In the genomic region with DNA sequence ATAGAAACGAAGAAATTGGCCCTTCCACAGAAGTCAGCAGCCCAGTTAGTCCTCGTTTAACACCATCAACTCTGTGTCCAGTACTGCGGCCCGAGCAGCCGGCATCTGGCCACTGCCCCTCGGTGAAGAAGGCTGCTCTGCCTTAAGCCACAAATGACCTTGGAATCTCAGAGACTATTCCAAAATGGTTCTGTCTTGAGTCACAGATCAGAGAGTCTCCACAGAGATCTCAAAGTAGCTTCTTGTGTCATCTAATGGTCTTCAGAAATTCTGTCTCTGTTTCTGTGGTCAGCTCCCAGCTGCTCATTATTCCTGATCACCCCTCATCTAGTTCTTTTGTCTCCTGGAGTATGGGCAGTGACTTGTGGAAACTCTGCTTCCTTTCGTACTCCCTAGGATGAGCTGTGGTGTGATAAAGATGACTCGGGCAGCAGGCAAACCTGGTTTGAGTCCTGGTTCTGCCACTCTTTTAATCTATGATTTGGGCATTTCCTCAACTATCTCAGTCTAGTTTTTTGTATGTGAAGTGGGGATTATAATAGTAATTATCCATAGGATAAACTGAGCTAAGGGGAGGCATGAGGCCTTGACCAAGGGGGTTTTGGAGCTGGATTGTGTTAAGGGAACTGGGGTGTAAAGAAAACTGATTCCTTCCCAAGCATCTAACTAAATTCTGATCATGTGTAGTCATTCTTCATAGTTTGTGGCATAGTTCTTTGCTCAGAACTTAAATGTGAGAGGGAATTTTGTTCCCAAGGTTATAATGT, we compare ENCODE assay signal across 10 cellular contexts. TPM values are rescaled to one million over a fixed set of nuclear protein-coding genes. Genes with fewer than 3 reads are reported as not detected.
A peak's percentile ranks its signal among the peaks of the same experiment; 100 is the strongest.
DNase-seq lines count a peak whose midpoint lies in the region; ATAC-seq and TF ChIP-seq lines count a peak whose summit lies in the region.
"Had no signal": no experiment of that assay in that cellular context is flagged by ENCODE, and none has a peak within 500 bp of the region (broad histone marks: within the 10 kb centered on the region; RNA-seq: fewer than 3 reads in every experiment).

No MANE protein-coding gene starts in this region.

- no peak for TF ChIP-seq POLR2A in tibial nerve (IDR thresholded peaks at IDR 0.05)

- CTCF ChIA-PET in activated CD8-positive, alpha-beta T cell treated with anti-CD3 and anti-CD28 coated beads, Interleukin-2, amount 10 ng/mL, durations not matched to agents 7 days and 5 days (lab: Charles Lee): interaction anchor here (0.7 to 1.0 kb wide), 3 partner anchors 9 to 36 kb away, joined by 3 read pairs; no protein-coding TSS in a partner anchor
- CTCF ChIA-PET in activated CD8-positive, alpha-beta T cell treated with anti-CD3 and anti-CD28 coated beads for 36 hours (lab: Charles Lee): interaction anchor here (1.2 kb wide), 1 partner anchor 9 kb away, joined by 3 read pairs; no protein-coding TSS in a partner anchor
- CTCF ChIA-PET in activated CD4-positive, alpha-beta T cell treated with anti-CD3 and anti-CD28 coated beads for 36 hours (lab: Charles Lee): interaction anchor here (0.5 kb wide), 1 partner anchor 307 kb away, joined by 3 read pairs; no protein-coding TSS in a partner anchor

- intact Hi-C loops in activated CD8-positive, alpha-beta T cell treated with anti-CD3 and anti-CD28 coated beads for 36 hours (cut with micrococcal nuclease): no loop called here
- intact Hi-C loops in colonic mucosa (cut with DNase I): no loop called here
- intact Hi-C loops in activated CD4-positive, alpha-beta T cell treated with anti-CD3 and anti-CD28 coated beads for 36 hours (cut with DNase I, micrococcal nuclease): no loop called here

- H3K27ac Mint-ChIP-seq in activated CD8-positive, alpha-beta T cell treated with anti-CD3 and anti-CD28 coated beads, Interleukin-2, amount 10 ng/mL, durations not matched to agents 7 days and 5 days: no peak overlapping the region
- H3K27ac Mint-ChIP-seq in activated CD8-positive, alpha-beta T cell treated with anti-CD3 and anti-CD28 coated beads for 36 hours: no peak overlapping the region
- H3K27ac Mint-ChIP-seq in activated CD4-positive, alpha-beta T cell treated with anti-CD3 and anti-CD28 coated beads for 36 hours: no peak overlapping the region

- H3K27me3 ChIP-seq in colonic mucosa (no peaks in the 10 kb centered on the region), muscle layer of colon (ENCODE audit: control insufficient read depth in 1 of 2, insufficient read depth in 2 of 2, low read length in 2 of 2) (no peaks in the 10 kb centered on the region), tibial nerve (no peaks in the 10 kb centered on the region)

- ATAC-seq in activated CD8-positive, alpha-beta T cell treated with anti-CD3 and anti-CD28 coated beads, Interleukin-2, amount 10 ng/mL, durations not matched to agents 7 days and 5 days: no peak
- no peak for ATAC-seq in activated CD8-positive, alpha-beta T cell treated with anti-CD3 and anti-CD28 coated beads for 36 hours
- ATAC-seq in activated CD4-positive, alpha-beta T cell treated with anti-CD3 and anti-CD28 coated beads for 36 hours: no peak

- H3K36me3 Mint-ChIP-seq in activated CD8-positive, alpha-beta T cell treated with anti-CD3 and anti-CD28 coated beads, Interleukin-2, amount 10 ng/mL, durations not matched to agents 7 days and 5 days (ENCODE audit: low read depth): peaks cover 54% of the 10 kb centered on the region
- peaks cover 17% of the 10 kb centered on the region for H3K36me3 Mint-ChIP-seq in activated CD8-positive, alpha-beta T cell treated with anti-CD3 and anti-CD28 coated beads for 36 hours (ENCODE audit: low read depth)
- peaks cover 27% of the 10 kb centered on the region for H3K36me3 Mint-ChIP-seq in activated CD4-positive, alpha-beta T cell treated with anti-CD3 and anti-CD28 coated beads for 36 hours (ENCODE audit: low read depth)

- POLR2A ChIA-PET in activated CD8-positive, alpha-beta T cell treated with anti-CD3 and anti-CD28 coated beads, Interleukin-2, amount 10 ng/mL, durations not matched to agents 7 days and 5 days (lab: Charles Lee): no interaction called here
- POLR2A ChIA-PET in activated CD8-positive, alpha-beta T cell treated with anti-CD3 and anti-CD28 coated beads for 36 hours (lab: Charles Lee): no interaction called here
- POLR2A ChIA-PET in activated CD4-positive, alpha-beta T cell treated with anti-CD3 and anti-CD28 coated beads for 36 hours (lab: Charles Lee): no interaction called here

- H3K9ac ChIP-seq in colonic mucosa (ENCODE audit: low read depth in 2 of 2, low read length in 2 of 2) (no peak overlapping the region), muscle layer of colon (ENCODE audit: low read length) (no peak overlapping the region)

- H3K27ac ChIP-seq in colonic mucosa (peak overlapping the region; percentile 24), muscle layer of colon (ENCODE audit: low read depth, low read length) (peak overlapping the region; percentile 27), tibial nerve (peak overlapping the region; percentile 71 to 95 (median 82))

- DNase-seq in activated CD8-positive, alpha-beta T cell treated with anti-CD3 and anti-CD28 coated beads, Interleukin-2, amount 10 ng/mL, durations not matched to agents 7 days and 5 days: peak; percentile 10
- no peak for DNase-seq in activated CD8-positive, alpha-beta T cell treated with anti-CD3 and anti-CD28 coated beads for 36 hours
- no peak for DNase-seq in colonic mucosa
- no peak for DNase-seq in tibial nerve (ENCODE audit: low spot score in 2 of 2)
- no peak for DNase-seq in COLO668 (lab: John Stamatoyannopoulos, UW; ENCODE audit: unreplicated experiment)
- DNase-seq in activated CD4-positive, alpha-beta T cell treated with anti-CD3 and anti-CD28 coated beads for 36 hours: no peak
- no peak for DNase-seq in stimulated activated CD4-positive, alpha-beta T cell treated with anti-CD3 and anti-CD28 coated beads, Interleukin-4, amount 100 ng/mL, for 4 hours
- DNase-seq: activated T-cell treated with anti-CD3 and anti-CD28 coated beads, Interleukin-2, amount 50 U/mL, for 1 hour; SIG-M5 had no signal

- peaks cover 38% of the 10 kb centered on the region for H3K4me1 Mint-ChIP-seq in activated CD8-positive, alpha-beta T cell treated with anti-CD3 and anti-CD28 coated beads, Interleukin-2, amount 10 ng/mL, durations not matched to agents 7 days and 5 days (ENCODE audit: low read depth)
- H3K4me1 Mint-ChIP-seq in activated CD8-positive, alpha-beta T cell treated with anti-CD3 and anti-CD28 coated beads for 36 hours (ENCODE audit: low read depth): peaks cover 37% of the 10 kb centered on the region
- peaks cover 54% of the 10 kb centered on the region for H3K4me1 Mint-ChIP-seq in activated CD4-positive, alpha-beta T cell treated with anti-CD3 and anti-CD28 coated beads for 36 hours

- H3K36me3 ChIP-seq in colonic mucosa (no peaks in the 10 kb centered on the region), muscle layer of colon (ENCODE audit: insufficient read depth, low read length) (peaks cover 4% of the 10 kb centered on the region), tibial nerve (peaks cover 0 to 11% (median 0%) of the 10 kb centered on the region in 3 donors)

- 50 to 52% methylated on average over 8 of the region's 8 CpGs for WGBS in tibial nerve, 2 donors

- no peak for TF ChIP-seq EP300 in tibial nerve (IDR thresholded peaks at IDR 0.05)

- H3K9me3 ChIP-seq in colonic mucosa (no peaks in the 10 kb centered on the region), muscle layer of colon (ENCODE audit: low read length) (no peaks in the 10 kb centered on the region), tibial nerve (no peaks in the 10 kb centered on the region)

- no peak for TF ChIP-seq CTCF in activated CD8-positive, alpha-beta T cell treated with anti-CD3 and anti-CD28 coated beads for 36 hours (IDR thresholded peaks at IDR 0.05)
- TF ChIP-seq CTCF in colonic mucosa (IDR thresholded peaks at IDR 0.05): no peak
- TF ChIP-seq CTCF in tibial nerve (IDR thresholded peaks at IDR 0.05): no peak

- no peaks in the 10 kb centered on the region for H3K9me3 Mint-ChIP-seq in activated CD8-positive, alpha-beta T cell treated with anti-CD3 and anti-CD28 coated beads, Interleukin-2, amount 10 ng/mL, durations not matched to agents 7 days and 5 days (ENCODE audit: insufficient read depth)
- H3K9me3 Mint-ChIP-seq in activated CD8-positive, alpha-beta T cell treated with anti-CD3 and anti-CD28 coated beads for 36 hours: no peaks in the 10 kb centered on the region
- H3K9me3 Mint-ChIP-seq in activated CD4-positive, alpha-beta T cell treated with anti-CD3 and anti-CD28 coated beads for 36 hours (ENCODE audit: low read depth): no peaks in the 10 kb centered on the region

- H3K4me3 ChIP-seq in colonic mucosa: no peak overlapping the region
- no peak overlapping the region for H3K4me3 ChIP-seq in muscle layer of colon (ENCODE audit: low read depth in 1 of 2, low read length in 2 of 2)
- H3K4me3 ChIP-seq in tibial nerve: peak overlapping the region in 1 of 4 donors; percentile 5

- H3K4me1 ChIP-seq in colonic mucosa (peaks cover 1% of the 10 kb centered on the region), muscle layer of colon (ENCODE audit: insufficient read depth, low read length) (peaks cover 24% of the 10 kb centered on the region), tibial nerve (peaks cover 0 to 64% (median 36%) of the 10 kb centered on the region in 4 donors)

- no peaks in the 10 kb centered on the region for H3K27me3 Mint-ChIP-seq in activated CD8-positive, alpha-beta T cell treated with anti-CD3 and anti-CD28 coated beads, Interleukin-2, amount 10 ng/mL, durations not matched to agents 7 days and 5 days (ENCODE audit: low read depth)
- no peaks in the 10 kb centered on the region for H3K27me3 Mint-ChIP-seq in activated CD8-positive, alpha-beta T cell treated with anti-CD3 and anti-CD28 coated beads for 36 hours
- H3K27me3 Mint-ChIP-seq in activated CD4-positive, alpha-beta T cell treated with anti-CD3 and anti-CD28 coated beads for 36 hours: no peaks in the 10 kb centered on the region

- H3K4me3 Mint-ChIP-seq in activated CD8-positive, alpha-beta T cell treated with anti-CD3 and anti-CD28 coated beads, Interleukin-2, amount 10 ng/mL, durations not matched to agents 7 days and 5 days: no peak overlapping the region
- no peak overlapping the region for H3K4me3 Mint-ChIP-seq in activated CD8-positive, alpha-beta T cell treated with anti-CD3 and anti-CD28 coated beads for 36 hours
- no peak overlapping the region for H3K4me3 Mint-ChIP-seq in activated CD4-positive, alpha-beta T cell treated with anti-CD3 and anti-CD28 coated beads for 36 hours

RNA-seq across cellular contexts. Expression of a gene that starts 22.6 kb away (rescaled TPM):
- 10 to 100 TPM; 64.9 to 66.6 TPM for total RNA-seq in activated CD8-positive, alpha-beta T cell treated with anti-CD3 and anti-CD28 coated beads, Interleukin-2, amount 10 ng/mL, durations not matched to agents 7 days and 5 days
- 10 to 100 TPM; 27.1 to 28.7 TPM for total RNA-seq in activated CD8-positive, alpha-beta T cell treated with anti-CD3 and anti-CD28 coated beads for 36 hours
- total RNA-seq in colonic mucosa (10 to 100 TPM; 16.1 to 24.2 TPM), tibial nerve (10 to 100 TPM; 52.7 to 63.7 (median 60.6) TPM)
- total RNA-seq in activated CD4-positive, alpha-beta T cell treated with anti-CD3 and anti-CD28 coated beads for 36 hours: 10 to 100 TPM; 32.4 to 36.2 TPM

Comparison
In these comparisons a context has a peak if more than half of its experiments do, and no peak if none do; other contexts are left out.
1. H3K27ac ChIP-seq: peak in every context shown above with its lines; median percentile 82 in tibial nerve; 27 in muscle layer of colon; 24 in colonic mucosa.